ENCODE assay signal across 18 cellular contexts in genomic region chr19:2527171-2527570, GRCh38. TPM values are rescaled to one million over a fixed set of nuclear protein-coding genes. Genes with fewer than 3 reads are reported as not detected.
A peak's percentile ranks its signal among the peaks of the same experiment; 100 is the strongest.
DNase-seq lines count a peak whose midpoint lies in the region; ATAC-seq and TF ChIP-seq lines count a peak whose summit lies in the region.
"Had no signal": no experiment of that assay in that cellular context is flagged by ENCODE, and none has a peak within 500 bp of the region (broad histone marks: within the 10 kb centered on the region; RNA-seq: fewer than 3 reads in every experiment).

No MANE protein-coding gene starts in this region.

- ATAC-seq in GM18867 (IDR thresholded peaks at IDR 0.05; ENCODE audit: unreplicated experiment) = no peak
- no peak for ATAC-seq in HG03378 (IDR thresholded peaks at IDR 0.05; ENCODE audit: unreplicated experiment)

- dilution Hi-C loops in mammary epithelial cell (cut with HindIII; ENCODE audit: low sequenced_read_pairs) = no loop called here

- H3K9me3 Mint-ChIP-seq in MCF 10A (ENCODE audit: unreplicated experiment) = no peaks in the 10 kb centered on the region
- no peaks in the 10 kb centered on the region for H3K9me3 Mint-ChIP-seq in activated T-helper 2 cell treated with anti-CD3 and anti-CD28 coated beads, Interferon-gamma antibody, Interleukin-2, Interleukin-4, amounts not matched to agents 10 μg/mL and 5 μg/mL and 100 μg/mL, durations not matched to agents 14 hours and 24 hours and 36 hours

- H4K8ac ChIP-seq in mesenchymal stem cell (ENCODE audit: low read length) = no peak overlapping the region

- H3K4me1 ChIP-seq in mammary epithelial cell (ENCODE audit: insufficient read depth, low read length) (peaks cover 36% of the 10 kb centered on the region), mesenchymal stem cell (ENCODE audit: control insufficient read depth, insufficient read depth, low read depth, low read length) (peaks cover 28% of the 10 kb centered on the region)

- no peaks in the 10 kb centered on the region for H3K79me1 ChIP-seq in mesenchymal stem cell (replicated peaks; ENCODE audit: low read length, poor library complexity, severe bottlenecking)

- CTCF ChIA-PET in MCF 10A (lab: Yijun Ruan, JAX) (interaction anchor here (0.7 kb wide), 1 partner anchor 53 kb away, joined by 3 read pairs; no protein-coding TSS in a partner anchor), mammary epithelial cell (lab: Charles Lee; ENCODE audit: low non-redundant PET) (no interaction called here)

- WGBS in mammary epithelial cell (ENCODE audit: low coverage, missing lambda C conversion rate) = no CpG with 5 or more reads among the region's 14 CpGs
- WGBS in mesenchymal stem cell = 88% methylated on average over 14 of the region's 14 CpGs

- H3K9ac ChIP-seq in mammary epithelial cell (ENCODE audit: insufficient read depth, low read length) (no peak overlapping the region), mesenchymal stem cell (ENCODE audit: low read length) (no peak overlapping the region)

- H3K23ac ChIP-seq in mesenchymal stem cell (ENCODE audit: low read length in 2 of 2) = no peak overlapping the region

- H2BK120ac ChIP-seq in mesenchymal stem cell (ENCODE audit: low read depth, low read length) = no peak overlapping the region

- peak overlapping the region; percentile 76 for H2AK5ac ChIP-seq in mesenchymal stem cell (ENCODE audit: low read length, severe bottlenecking)

- no peak overlapping the region for H2BK15ac ChIP-seq in mesenchymal stem cell (ENCODE audit: low read depth, poor library complexity, severe bottlenecking)

- H3K4me1 Mint-ChIP-seq in MCF 10A (ENCODE audit: insufficient read depth, unreplicated experiment) = peaks cover 20% of the 10 kb centered on the region
- H3K4me1 Mint-ChIP-seq in activated T-helper 2 cell treated with anti-CD3 and anti-CD28 coated beads, Interferon-gamma antibody, Interleukin-2, Interleukin-4, amounts not matched to agents 10 μg/mL and 5 μg/mL and 100 μg/mL, durations not matched to agents 14 hours and 24 hours and 36 hours (ENCODE audit: low read depth) = peaks cover under 1% of the 10 kb centered on the region

- no peak overlapping the region for H2BK5ac ChIP-seq in mesenchymal stem cell (ENCODE audit: low read depth, low read length, poor library complexity, severe bottlenecking)

- DNase-seq in MCF 10A (ENCODE audit: unreplicated experiment) = no peak
- no peak for DNase-seq in mammary epithelial cell
- DNase-seq in RPMI8226 = peak; percentile 0
- no peak for DNase-seq in mesenchymal stem cell
- no peak for DNase-seq in stimulated activated CD4-positive, alpha-beta T cell treated with anti-CD3 and anti-CD28 coated beads, Interleukin-15, amount 100 ng/mL, for 24 hours
- DNase-seq in activated T-helper 2 cell treated with anti-CD3 and anti-CD28 coated beads, Interferon-gamma antibody, Interleukin-2, Interleukin-4, amounts not matched to agents 10 μg/mL and 5 μg/mL and 100 μg/mL, durations not matched to agents 14 hours and 24 hours and 36 hours (ENCODE audit: low spot score) = no peak
- DNase-seq: COR-L47, DMS153, EL, KBM-7, NCI-H1436, NCI-H2029 treated with DMSO at 0.1 percent for 48 hours, NCI-H2171 treated with DMSO at 0.1 percent for 48 hours, NCI-H446 treated with DMSO at 0.1 percent for 48 hours, OCI-M1 had no signal

- POLR2A ChIA-PET in MCF 10A (lab: Yijun Ruan, JAX) = interaction anchor here (4.5 kb wide), 1 partner anchor 50 kb away, joined by 36 read pairs; the partner anchor contains the start of gene GADD45B

- peak overlapping the region in 1 of 2 experiments; percentile 89 for H3K14ac ChIP-seq in mesenchymal stem cell (ENCODE audit: low read length in 2 of 2)

- peak overlapping the region; percentile 63 for H3K27ac Mint-ChIP-seq in MCF 10A (ENCODE audit: low read depth, unreplicated experiment)
- H3K27ac Mint-ChIP-seq in activated T-helper 2 cell treated with anti-CD3 and anti-CD28 coated beads, Interferon-gamma antibody, Interleukin-2, Interleukin-4, amounts not matched to agents 10 μg/mL and 5 μg/mL and 100 μg/mL, durations not matched to agents 14 hours and 24 hours and 36 hours = no peak overlapping the region

- BruUV-seq in MCF 10A (replicated peaks; lab: Mats Ljungman, UMichigan) (no TSS peak), mammary epithelial cell (replicated peaks; lab: Mats Ljungman, UMichigan) (no TSS peak)

- H3K4me3 ChIP-seq in mammary epithelial cell (replicated peaks in 1 of 3; ENCODE audit: insufficient read depth in 1 of 3, low read depth in 2 of 3, low read length in 3 of 3) = no peak overlapping the region
- H3K4me3 ChIP-seq in mesenchymal stem cell (ENCODE audit: insufficient read depth in 1 of 2, low read depth in 1 of 2, low read length in 2 of 2) = no peak overlapping the region

- H3K4me2 ChIP-seq in mammary epithelial cell (ENCODE audit: insufficient read depth, low read depth, low read length) (no peak overlapping the region), mesenchymal stem cell (ENCODE audit: low read length, poor library complexity, severe bottlenecking) (no peak overlapping the region)

- H4K91ac ChIP-seq in mesenchymal stem cell (ENCODE audit: low read length) = no peak overlapping the region

- H3K4me3 Mint-ChIP-seq in MCF 10A (ENCODE audit: unreplicated experiment) = no peak overlapping the region
- H3K4me3 Mint-ChIP-seq in activated T-helper 2 cell treated with anti-CD3 and anti-CD28 coated beads, Interferon-gamma antibody, Interleukin-2, Interleukin-4, amounts not matched to agents 10 μg/mL and 5 μg/mL and 100 μg/mL, durations not matched to agents 14 hours and 24 hours and 36 hours (ENCODE audit: low read depth) = no peak overlapping the region

- no peaks in the 10 kb centered on the region for H3K9me3 ChIP-seq in mammary epithelial cell (replicated peaks; ENCODE audit: insufficient read depth, low read length)
- no peaks in the 10 kb centered on the region for H3K9me3 ChIP-seq in mesenchymal stem cell (ENCODE audit: control insufficient read depth, low read length)

- no peaks in the 10 kb centered on the region for H4K20me1 ChIP-seq in mammary epithelial cell (ENCODE audit: insufficient read depth, low read length)

- TF ChIP-seq CTCF in MCF 10A (IDR thresholded peaks at IDR 0.05; ENCODE audit: unreplicated experiment) = no peak
- TF ChIP-seq CTCF in mammary epithelial cell (conservative IDR thresholded peaks at IDR 0.05 in 1 of 2, IDR thresholded peaks at IDR 0.05 in 1 of 2; ENCODE audit: extremely low read depth in 1 of 2, insufficient read depth in 1 of 2, low read depth in 1 of 2, low read length in 2 of 2) = no peak

- H3K79me2 ChIP-seq in mammary epithelial cell (ENCODE audit: insufficient read depth, low read length) = no peaks in the 10 kb centered on the region

- no peaks in the 10 kb centered on the region for H3K36me3 Mint-ChIP-seq in MCF 10A (ENCODE audit: insufficient read depth, unreplicated experiment)
- H3K36me3 Mint-ChIP-seq in activated T-helper 2 cell treated with anti-CD3 and anti-CD28 coated beads, Interferon-gamma antibody, Interleukin-2, Interleukin-4, amounts not matched to agents 10 μg/mL and 5 μg/mL and 100 μg/mL, durations not matched to agents 14 hours and 24 hours and 36 hours (ENCODE audit: low read depth) = no peaks in the 10 kb centered on the region

- in situ Hi-C loops in mammary epithelial cell (cut with MboI; ENCODE audit: low sequenced_read_pairs in 2 of 2) = no loop called here

- H3K18ac ChIP-seq in mesenchymal stem cell (ENCODE audit: low read depth in 1 of 2, low read length in 2 of 2) = peak overlapping the region in 1 of 2 experiments; percentile 66

- H3K27me3 ChIP-seq in mammary epithelial cell (ENCODE audit: insufficient read depth, low read length) = no peaks in the 10 kb centered on the region
- H3K27me3 ChIP-seq in mesenchymal stem cell (ENCODE audit: control insufficient read depth in 1 of 2, insufficient read depth in 1 of 2, low read length in 2 of 2) = no peaks in the 10 kb centered on the region

- H2AFZ ChIP-seq in mammary epithelial cell (ENCODE audit: low read depth, low read length) = no peak overlapping the region
- H2AFZ ChIP-seq in mesenchymal stem cell (ENCODE audit: low read depth, low read length) = no peak overlapping the region

- intact Hi-C loops in MCF 10A (cut with micrococcal nuclease) (loop anchor here (5.0 kb wide), 1 partner anchor 50 kb away; no protein-coding TSS in a partner anchor), mammary epithelial cell (cut with micrococcal nuclease) (no loop called here)
- intact Hi-C loops in activated T-helper 2 cell treated with anti-CD3 and anti-CD28 coated beads, Interferon-gamma antibody, Interleukin-2, Interleukin-4, amounts not matched to agents 10 μg/mL and 5 μg/mL and 100 μg/mL, durations not matched to agents 14 hours and 24 hours and 36 hours (cut with micrococcal nuclease) = no loop called here

- H3K4ac ChIP-seq in mesenchymal stem cell (ENCODE audit: low read depth in 1 of 2, low read length in 2 of 2) = peak overlapping the region in 1 of 2 experiments; percentile 72

- H3K27ac ChIP-seq in mammary epithelial cell (ENCODE audit: insufficient read depth, low read depth, low read length) (no peak overlapping the region), mesenchymal stem cell (ENCODE audit: low read length, poor library complexity, severe bottlenecking) (no peak overlapping the region)
- H3K27ac ChIP-seq: 22Rv1 had no signal

- no peaks in the 10 kb centered on the region for H3K27me3 Mint-ChIP-seq in MCF 10A (ENCODE audit: insufficient read depth, unreplicated experiment)
- H3K27me3 Mint-ChIP-seq in activated T-helper 2 cell treated with anti-CD3 and anti-CD28 coated beads, Interferon-gamma antibody, Interleukin-2, Interleukin-4, amounts not matched to agents 10 μg/mL and 5 μg/mL and 100 μg/mL, durations not matched to agents 14 hours and 24 hours and 36 hours (ENCODE audit: low read depth) = peaks cover 3% of the 10 kb centered on the region

- peak overlapping the region in 1 of 2 experiments; percentile 95 for H2BK12ac ChIP-seq in mesenchymal stem cell (ENCODE audit: low read length in 2 of 2)

- H3K36me3 ChIP-seq in mammary epithelial cell (ENCODE audit: insufficient read depth, low read length) (no peaks in the 10 kb centered on the region), mesenchymal stem cell (ENCODE audit: control insufficient read depth in 1 of 2, insufficient read depth in 2 of 2, low read depth in 1 of 2, low read length in 2 of 2) (no peaks in the 10 kb centered on the region)

RNA-seq across cellular contexts. Expression of gene GADD45B, which starts 51.2 kb away (rescaled TPM):
- total RNA-seq in MCF 10A (2022) (28.0 and 53.8 TPM in 2 replicates), mammary epithelial cell (10 to 100 TPM; 18.0 to 83.9 TPM)
- polyA plus RNA-seq in mammary epithelial cell = 28.3 TPM
- polyA minus RNA-seq in mammary epithelial cell = 38.9 TPM
- polyA plus RNA-seq in mesenchymal stem cell (2013, experiment 1 of 2) = 57.8 TPM
- polyA plus RNA-seq in mesenchymal stem cell (2013, experiment 2 of 2) = 51.9 TPM
- total RNA-seq in activated T-helper 2 cell treated with anti-CD3 and anti-CD28 coated beads, Interferon-gamma antibody, Interleukin-2, Interleukin-4, amounts not matched to agents 10 μg/mL and 5 μg/mL and 100 μg/mL, durations not matched to agents 14 hours and 24 hours and 36 hours = 90.7 and 95.2 TPM in 2 replicates
